In genomic region chr5:61474746-61475145, GRCh38 we compare ENCODE assay signal across 21 cellular contexts.
"Had no signal": no experiment of that assay in that cellular context is flagged by ENCODE, and none has a peak within 500 bp of the region (broad histone marks: within the 10 kb centered on the region; RNA-seq: fewer than 3 reads in every experiment).

No MANE protein-coding gene starts in this region.

- H3K4me3 ChIP-seq: MG63, SJSA1, SK-N-MC had no signal

- H3K9me3 ChIP-seq: MG63, SJSA1 had no signal

- H3K4me1 ChIP-seq: SJSA1 had no signal

- H3K27me3 ChIP-seq: MG63, SJSA1 had no signal

- DNase-seq: Karpas-422, KG1, MG63, NCI-H1092, NCI-H1105 treated with DMSO at 0.1 percent for 48 hours, NCI-H1417 treated with DMSO at 0.1 percent for 48 hours, NCI-H146, NCI-H1694 treated with DMSO at 0.1 percent for 48 hours, NCI-H1930, NCI-H2081, NCI-H2107, NCI-H2227 treated with DMSO at 0.1 percent for 48 hours, NCI-H524, NCI-H69, NCI-H774, OCI-M1, Right ventricle myocardium superior, RPMI8226, SIG-M5 had no signal

- H3K27ac ChIP-seq: SJSA1 had no signal
